Comparison of ENCODE assay signal across 24 cellular contexts in genomic region chr13:38159710-38160109, GRCh38.
"Had no signal": no experiment of that assay in that cellular context is flagged by ENCODE, and none has a peak within 500 bp of the region (broad histone marks: within the 10 kb centered on the region; RNA-seq: fewer than 3 reads in every experiment).

No MANE protein-coding gene starts in this region.

- H3K9me3 ChIP-seq: esophagus squamous epithelium, gastrocnemius medialis, lower lobe of right lung, mucosa of descending colon had no signal

- H3K4me1 ChIP-seq: esophagus squamous epithelium, gastrocnemius medialis, heart right ventricle, left lung, lower lobe of right lung had no signal

- DNase-seq: dermis blood vessel endothelial cell; dorsolateral prefrontal cortex; effector CD4-positive, alpha-beta T cell; effector memory CD4-positive, alpha-beta T cell; erythroblast; esophagus squamous epithelium; foreskin fibroblast; foreskin melanocyte; gastrocnemius medialis; glutamatergic neuron; head of caudate nucleus; heart right ventricle; hippocampal formation; left cardiac atrium; left lung; left ventricle myocardium superior; lower lobe of right lung; mesenchymal stem cell; mucosa of descending colon; naive B cell; naive thymus-derived CD8-positive, alpha-beta T cell had no signal

- H3K36me3 ChIP-seq: esophagus squamous epithelium, gastrocnemius medialis, heart right ventricle, left lung, lower lobe of right lung had no signal

- H3K27ac ChIP-seq: dorsolateral prefrontal cortex, epithelial cell of prostate, esophagus squamous epithelium, gastrocnemius medialis, heart right ventricle, left lung, lower lobe of right lung had no signal

- H3K27me3 Mint-ChIP-seq: naive B cell had no signal

- H3K4me3 ChIP-seq: dorsolateral prefrontal cortex, esophagus squamous epithelium, gastrocnemius medialis, heart right ventricle, left lung, lower lobe of right lung, mucosa of descending colon had no signal

- H3K4me3 Mint-ChIP-seq: mesothelial cell of epicardium; naive B cell; naive thymus-derived CD8-positive, alpha-beta T cell had no signal

- H3K36me3 Mint-ChIP-seq: mesothelial cell of epicardium; naive B cell; naive thymus-derived CD8-positive, alpha-beta T cell had no signal

- H3K4me1 Mint-ChIP-seq: mesothelial cell of epicardium; naive B cell; naive thymus-derived CD8-positive, alpha-beta T cell had no signal

- H3K27ac Mint-ChIP-seq: mesothelial cell of epicardium; naive B cell; naive thymus-derived CD8-positive, alpha-beta T cell had no signal

- H3K27me3 ChIP-seq: dorsolateral prefrontal cortex, esophagus squamous epithelium, gastrocnemius medialis, heart right ventricle, left lung had no signal

- ATAC-seq: esophagus mucosa; gastrocnemius medialis; heart right ventricle; left cardiac atrium; left lung; left ventricle myocardium superior; lower lobe of right lung; mucosa of descending colon; naive thymus-derived CD8-positive, alpha-beta T cell had no signal
